Comparison of ENCODE assay signal across 7 cellular contexts in the genomic region with DNA sequence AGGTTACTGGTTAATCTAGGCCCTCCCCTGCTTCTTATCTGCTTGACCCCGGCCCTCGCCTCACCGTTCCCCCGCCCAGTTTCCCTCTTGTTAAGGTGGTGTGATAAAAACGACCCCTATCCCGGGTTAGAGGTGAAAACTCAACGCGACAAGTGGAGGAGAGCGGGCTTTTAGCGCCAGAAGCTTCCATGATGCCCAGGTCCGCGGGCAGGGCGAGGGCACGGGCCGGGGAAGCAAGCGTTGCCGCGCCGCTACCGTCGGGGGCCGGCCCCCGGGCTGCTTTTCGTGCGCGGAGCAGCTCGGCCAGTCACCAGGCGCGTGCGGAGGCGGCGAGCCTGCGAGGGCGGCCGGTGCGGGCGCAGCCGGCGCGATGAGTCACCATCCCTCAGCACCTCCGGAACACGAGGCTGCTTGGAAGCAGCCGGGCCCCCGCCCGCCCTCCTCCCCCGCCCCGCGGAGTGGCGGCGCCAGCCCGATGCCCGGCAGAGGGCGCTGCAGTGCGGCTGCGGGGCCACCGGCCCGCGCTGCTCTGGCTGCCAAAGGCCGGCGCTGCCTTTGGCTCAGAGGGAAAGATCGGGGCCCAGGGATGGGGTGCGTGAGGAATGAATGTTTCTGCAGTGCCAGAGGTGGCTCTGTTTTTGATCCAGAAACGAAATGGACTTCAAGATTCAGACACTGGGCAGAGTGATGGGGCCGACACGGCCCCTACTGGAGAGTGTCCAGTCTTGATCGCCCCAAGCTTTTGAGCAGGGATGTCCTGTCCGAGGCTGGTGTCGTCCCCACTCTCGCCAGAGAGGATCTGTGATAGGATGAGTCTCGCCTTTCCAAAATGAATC.
DNase-seq lines count a peak whose midpoint lies in the region; ATAC-seq, FAIRE-seq and TF ChIP-seq lines count a peak whose summit lies in the region.

No MANE protein-coding gene starts in this region.

- peak; percentile 83 for TF ChIP-seq CTCF in chondrocyte (IDR thresholded peaks at IDR 0.05)

- peak overlapping the region; percentile 12 for H3K4me3 Mint-ChIP-seq in chondrocyte (ENCODE audit: unreplicated experiment)

- H3K27me3 Mint-ChIP-seq in chondrocyte (ENCODE audit: low read depth): peaks cover 2% of the 10 kb centered on the region

- ATAC-seq in HG02678 (IDR thresholded peaks at IDR 0.05; ENCODE audit: unreplicated experiment): peak; percentile 81
- peak; percentile 99 for ATAC-seq in left lobe of liver

- FAIRE-seq in GM12891 (lab: Jason Lieb, UNC): peak; percentile 66

- H3K4me1 Mint-ChIP-seq in chondrocyte (ENCODE audit: low read depth): peaks cover 6% of the 10 kb centered on the region

- no peak for TF ChIP-seq POLR2A in GM12891 (IDR thresholded peaks at IDR 0.05; ENCODE audit: low read depth, low read length)

- DNase-seq in GM12891 (ENCODE audit: insufficient read length, low spot score): peak; percentile 52
- DNase-seq in NCI-H2196 (lab: John Stamatoyannopoulos, UW; ENCODE audit: unreplicated experiment): peak; percentile 73
- peak; percentile 79 to 84 for DNase-seq in activated CD4-positive, alpha-beta T cell treated with anti-CD3 and anti-CD28 coated beads for 4 hours
- DNase-seq in chondrocyte (ENCODE audit: low spot score): no peak
- DNase-seq in left lobe of liver (ENCODE audit: low spot score): peak; percentile 73
- peak; percentile 78 for DNase-seq in stimulated activated CD4-positive, alpha-beta T cell treated with anti-CD3 and anti-CD28 coated beads, Interleukin-1b, Interleukin-23, amount 100 ng/mL, for 48 hours

- no peaks in the 10 kb centered on the region for H3K36me3 Mint-ChIP-seq in chondrocyte (ENCODE audit: low read depth)

- H3K9me3 Mint-ChIP-seq in chondrocyte (ENCODE audit: low read depth): no peaks in the 10 kb centered on the region

- H3K27ac Mint-ChIP-seq in chondrocyte (ENCODE audit: unreplicated experiment): no peak overlapping the region

TF ChIP-seq in GM12891, 5 proteins besides CTCF, POLR2A, EP300 and RAD21:
- TF ChIP-seq TAF1 (IDR thresholded peaks at IDR 0.05; ENCODE audit: low read depth, low read length) (no peak), PAX5 (IDR thresholded peaks at IDR 0.05; ENCODE audit: insufficient read depth, low read length, severe bottlenecking) (peak; percentile 12), SPI1 (IDR thresholded peaks at IDR 0.05; ENCODE audit: low read depth, low read length) (no peak), POU2F2 (IDR thresholded peaks at IDR 0.05; ENCODE audit: low read depth, low read length) (no peak), POLR2AphosphoS5 (IDR thresholded peaks at IDR 0.05; ENCODE audit: low read depth, low read length) (no peak)
